Comparison of ENCODE assay signal across 17 cellular contexts in the genomic region with DNA sequence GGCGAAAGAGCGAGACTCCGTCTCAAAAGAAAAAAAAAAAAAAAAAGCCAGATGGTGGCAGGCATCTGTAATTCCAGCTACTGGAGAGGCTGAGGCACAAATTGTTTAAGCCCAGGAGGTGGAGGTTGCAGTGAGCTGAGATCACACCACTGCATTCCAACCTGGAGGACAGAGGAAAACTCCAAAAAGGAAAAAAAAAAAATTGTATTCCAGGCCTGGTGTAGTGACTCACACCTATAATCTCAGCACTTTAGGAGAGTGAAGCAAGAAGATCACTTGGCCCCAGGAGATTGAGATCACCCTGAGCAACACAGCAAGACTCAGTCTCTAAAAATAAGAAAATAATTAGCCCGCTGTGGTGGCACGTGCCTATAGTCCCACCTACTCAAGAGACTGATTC. TPM values are rescaled to one million over a fixed set of nuclear protein-coding genes. Genes with fewer than 3 reads are reported as not detected.
A peak's percentile ranks its signal among the peaks of the same experiment; 100 is the strongest.
DNase-seq lines count a peak whose midpoint lies in the region; ATAC-seq and TF ChIP-seq lines count a peak whose summit lies in the region.
"Had no signal": no experiment of that assay in that cellular context is flagged by ENCODE, and none has a peak within 500 bp of the region (broad histone marks: within the 10 kb centered on the region; RNA-seq: fewer than 3 reads in every experiment).

No MANE protein-coding gene starts in this region.

- 90% methylated on average over 5 of the region's 5 CpGs for WGBS in mesenchymal stem cell

- H3K4me3 ChIP-seq in MG63 (no peak overlapping the region), brain microvascular endothelial cell (ENCODE audit: low read depth, low read length) (no peak overlapping the region), mesenchymal stem cell (ENCODE audit: insufficient read depth in 1 of 2, low read depth in 1 of 2, low read length in 2 of 2) (no peak overlapping the region)
- H3K4me3 ChIP-seq: BLaER1 had no signal

- no peak overlapping the region for H3K23ac ChIP-seq in mesenchymal stem cell (ENCODE audit: low read length in 2 of 2)

- H2BK15ac ChIP-seq in mesenchymal stem cell (ENCODE audit: low read depth, poor library complexity, severe bottlenecking), result no peak overlapping the region

- no peak overlapping the region for H2BK12ac ChIP-seq in mesenchymal stem cell (ENCODE audit: low read length in 2 of 2)

- no peak overlapping the region for H3K4me2 ChIP-seq in mesenchymal stem cell (ENCODE audit: low read length, poor library complexity, severe bottlenecking)
- H3K4me2 ChIP-seq: BLaER1 had no signal

- in situ Hi-C loops in Caki2 (cut with HindIII; ENCODE audit: low pct_unique_long_range_greater_than_20kb, low sequenced_read_pairs), result no loop called here
- in situ Hi-C loops in brain microvascular endothelial cell (cut with HindIII; ENCODE audit: low pct_ligation_motif_present, low sequenced_read_pairs), result no loop called here

- H3K9me3 ChIP-seq in MG63 (no peaks in the 10 kb centered on the region), mesenchymal stem cell (ENCODE audit: control insufficient read depth, low read length) (no peaks in the 10 kb centered on the region)
- H3K9me3 ChIP-seq: BLaER1 had no signal

- no peak overlapping the region for H3K18ac ChIP-seq in mesenchymal stem cell (ENCODE audit: low read depth in 1 of 2, low read length in 2 of 2)

- peak overlapping the region; percentile 51 for H3K9ac ChIP-seq in mesenchymal stem cell (ENCODE audit: low read length)
- H3K9ac ChIP-seq: BLaER1 had no signal

- peaks cover 9% of the 10 kb centered on the region for H3K4me1 ChIP-seq in mesenchymal stem cell (ENCODE audit: control insufficient read depth, insufficient read depth, low read depth, low read length)
- H3K4me1 ChIP-seq: BLaER1 had no signal

- DNase-seq in Caki2 (ENCODE audit: low read depth) (peak; percentile 66), MG63 (peak; percentile 30), brain microvascular endothelial cell (peak; percentile 49), mesenchymal stem cell (peak; percentile 75), SW 1271 (lab: John Stamatoyannopoulos, UW) (no peak), NCI-H187 treated with DMSO at 0.1 percent for 48 hours (lab: John Stamatoyannopoulos, UW) (no peak)
- DNase-seq: activated CD4-positive, alpha-beta T cell treated with anti-CD3 and anti-CD28 coated beads, Interleukin-2, amount 10 ng/mL, durations not matched to agents 7 days and 5 days; aorta; effector CD8-positive, alpha-beta T cell; glutamatergic neuron; NCI-H146; NCI-H748 treated with DMSO at 0.1 percent for 48 hours had no signal

- no peak overlapping the region for H3K14ac ChIP-seq in mesenchymal stem cell (ENCODE audit: low read length in 2 of 2)

- no peak overlapping the region for H3K4ac ChIP-seq in mesenchymal stem cell (ENCODE audit: low read depth in 1 of 2, low read length in 2 of 2)

- H3K79me1 ChIP-seq in mesenchymal stem cell (replicated peaks; ENCODE audit: low read length, poor library complexity, severe bottlenecking), result peaks cover 23% of the 10 kb centered on the region

- H2BK120ac ChIP-seq in mesenchymal stem cell (ENCODE audit: low read depth, low read length), result no peak overlapping the region

- H2AFZ ChIP-seq in mesenchymal stem cell (ENCODE audit: low read depth, low read length), result no peak overlapping the region

- no peak overlapping the region for H4K8ac ChIP-seq in mesenchymal stem cell (ENCODE audit: low read length)

- H2BK5ac ChIP-seq in mesenchymal stem cell (ENCODE audit: low read depth, low read length, poor library complexity, severe bottlenecking), result no peak overlapping the region

- H3K36me3 ChIP-seq in MG63 (peaks cover 80% of the 10 kb centered on the region), brain microvascular endothelial cell (replicated peaks) (peaks cover 77% of the 10 kb centered on the region), mesenchymal stem cell (ENCODE audit: control insufficient read depth in 1 of 2, insufficient read depth in 2 of 2, low read depth in 1 of 2, low read length in 2 of 2) (peaks cover 71 to 79% of the 10 kb centered on the region in 2 experiments)

- H3K27me3 ChIP-seq in MG63 (no peaks in the 10 kb centered on the region), brain microvascular endothelial cell (replicated peaks) (no peaks in the 10 kb centered on the region), mesenchymal stem cell (ENCODE audit: control insufficient read depth in 1 of 2, insufficient read depth in 1 of 2, low read length in 2 of 2) (no peaks in the 10 kb centered on the region)
- H3K27me3 ChIP-seq: BLaER1 had no signal

- no peak overlapping the region for H4K91ac ChIP-seq in mesenchymal stem cell (ENCODE audit: low read length)

- ATAC-seq in GM21528 (IDR thresholded peaks at IDR 0.05; ENCODE audit: low FRiP score, unreplicated experiment), result no peak
- no peak for ATAC-seq in GM18870 (IDR thresholded peaks at IDR 0.05; ENCODE audit: unreplicated experiment)
- ATAC-seq: Right ventricle myocardium inferior had no signal

- peak overlapping the region; percentile 11 for H3K27ac ChIP-seq in brain microvascular endothelial cell
- peak overlapping the region; percentile 89 for H3K27ac ChIP-seq in mesenchymal stem cell (ENCODE audit: low read length, poor library complexity, severe bottlenecking)
- H3K27ac ChIP-seq: BLaER1 had no signal

- no peak overlapping the region for H2AK5ac ChIP-seq in mesenchymal stem cell (ENCODE audit: low read length, severe bottlenecking)

- no peak for TF ChIP-seq CTCF in brain microvascular endothelial cell (IDR thresholded peaks at IDR 0.05; ENCODE audit: low read depth, low read length, missing control alignments)

RNA-seq across cellular contexts. Expression of gene HBQ1, which starts 20.1 kb away (rescaled TPM):
- total RNA-seq in Caki2 (2014; rRNA removed; shearing (Covaris generic); ENCODE audit: low replicate concordance), result not detected in 2 replicates
- total RNA-seq in MG63 (2014; rRNA removed; shearing (Covaris generic); ENCODE audit: low replicate concordance), result not detected in 2 replicates
- polyA plus RNA-seq in mesenchymal stem cell (2013, experiment 1 of 2), result 0.30 TPM
- polyA plus RNA-seq in mesenchymal stem cell (2013, experiment 2 of 2), result 0.79 TPM
- total RNA-seq: activated CD4-positive, alpha-beta T cell treated with anti-CD3 and anti-CD28 coated beads, Interleukin-2, amount 10 ng/mL, durations not matched to agents 7 days and 5 days; aorta; Right ventricle myocardium inferior had no signal
- polyA plus RNA-seq: aorta had no signal

RNA-seq across cellular contexts. Expression of gene HBA1, which starts 23.9 kb away (rescaled TPM):
- total RNA-seq in Caki2 (2014; rRNA removed; shearing (Covaris generic); ENCODE audit: low replicate concordance), result not detected in 2 replicates
- total RNA-seq in MG63 (2014; rRNA removed; shearing (Covaris generic); ENCODE audit: low replicate concordance), result not detected in 2 replicates
- polyA plus RNA-seq in mesenchymal stem cell (2013, experiment 1 of 2), result not detected
- not detected for polyA plus RNA-seq in mesenchymal stem cell (2013, experiment 2 of 2)
- total RNA-seq: activated CD4-positive, alpha-beta T cell treated with anti-CD3 and anti-CD28 coated beads, Interleukin-2, amount 10 ng/mL, durations not matched to agents 7 days and 5 days had no signal

RNA-seq across cellular contexts. Expression of gene HBA2, which starts 27.7 kb away (rescaled TPM):
- total RNA-seq in Caki2 (2014; rRNA removed; shearing (Covaris generic); ENCODE audit: low replicate concordance), result not detected in 2 replicates
- not detected in 2 replicates for total RNA-seq in MG63 (2014; rRNA removed; shearing (Covaris generic); ENCODE audit: low replicate concordance)
- polyA plus RNA-seq in mesenchymal stem cell (2013, experiment 1 of 2), result not detected
- polyA plus RNA-seq in mesenchymal stem cell (2013, experiment 2 of 2), result not detected
- polyA plus RNA-seq: keratinocyte had no signal

RNA-seq across cellular contexts. Expression of gene LUC7L, which starts 28.9 kb away (rescaled TPM):
- 30.2 and 32.7 TPM in 2 replicates for total RNA-seq in Caki2 (2014; rRNA removed; shearing (Covaris generic); ENCODE audit: low replicate concordance)
- total RNA-seq in MG63 (2014; rRNA removed; shearing (Covaris generic); ENCODE audit: low replicate concordance), result 45.1 and 58.4 TPM in 2 replicates
- 38.5 TPM for polyA plus RNA-seq in mesenchymal stem cell (2013, experiment 1 of 2)
- 36.3 TPM for polyA plus RNA-seq in mesenchymal stem cell (2013, experiment 2 of 2)

RNA-seq across cellular contexts. Expression of gene FAM234A, which starts 34.2 kb away (rescaled TPM):
- total RNA-seq in Caki2 (2014; rRNA removed; shearing (Covaris generic); ENCODE audit: low replicate concordance), result 168 and 231 TPM in 2 replicates
- 65.6 and 106 TPM in 2 replicates for total RNA-seq in MG63 (2014; rRNA removed; shearing (Covaris generic); ENCODE audit: low replicate concordance)
- polyA plus RNA-seq in mesenchymal stem cell (2013, experiment 1 of 2), result 118 TPM
- 110 TPM for polyA plus RNA-seq in mesenchymal stem cell (2013, experiment 2 of 2)

Comparison
In these comparisons a context has a peak if more than half of its experiments do, and no peak if none do; other contexts are left out.
1. DNase-seq: peak in Caki2 (single experiment), MG63 (single experiment), brain microvascular endothelial cell (single experiment) and mesenchymal stem cell (single experiment); none in SW 1271 (0 of 2) and NCI-H187 treated with DMSO at 0.1 percent for 48 hours (single experiment).